In genomic region chr20:38504368-38505090, GRCh38 we compare ENCODE assay signal across 1 cellular context.
TF ChIP-seq lines count a peak whose summit lies in the region.

No MANE protein-coding gene starts in this region.

TF ChIP-seq in HepG2, 621 proteins besides CTCF, POLR2A, EP300 and RAD21:
- TF ChIP-seq YEATS4 (CRISPR knock-in tag; IDR thresholded peaks at IDR 0.05; ENCODE audit: borderline replicate concordance) (0 out of 2 replicates have a peak, but pooled peaks have one; percentile 13), RFX1 (IDR thresholded peaks at IDR 0.05) (no peak)
